In genomic region chr2:241146286-241146685, GRCh38 we compare ENCODE assay signal across 23 cellular contexts.
"Had no signal": no experiment of that assay in that cellular context is flagged by ENCODE, and none has a peak within 500 bp of the region (broad histone marks: within the 10 kb centered on the region; RNA-seq: fewer than 3 reads in every experiment).

No MANE protein-coding gene starts in this region.

- H3K27ac ChIP-seq: coronary artery, esophagus squamous epithelium, gastrocnemius medialis, left ventricle myocardium inferior, parathyroid adenoma, thoracic aorta, upper lobe of right lung had no signal

- DNase-seq: activated CD4-positive, alpha-beta T cell treated with anti-CD3 and anti-CD28 coated beads for 1 hour; activated CD4-positive, alpha-beta T cell treated with anti-CD3 and anti-CD28 coated beads, Interleukin-2, amount 50 U/mL, for 1 hour; activated CD8-positive, alpha-beta T cell treated with anti-CD3 and anti-CD28 coated beads, Interleukin-2, amount 10 ng/mL, durations not matched to agents 7 days and 5 days; activated naive CD4-positive, alpha-beta T cell; activated T-cell treated with anti-CD3 and anti-CD28 coated beads, Interleukin-2, amount 50 U/mL, for 1 hour; amniotic stem cell; cerebellar nuclear complex; esophagus squamous epithelium; gastrocnemius medialis; hypothalamus; left ventricle myocardium inferior; nephron progenitor cell; nucleus accumbens; right cardiac atrium; stimulated activated CD4-positive, alpha-beta T cell treated with anti-CD3 and anti-CD28 coated beads, Interleukin-4, amount 100 ng/mL, for 24 hours; stimulated activated naive CD4-positive, alpha-beta T cell treated with Interleukin-2 at 50 U/mL for 16 hours; upper lobe of right lung had no signal

- H3K4me3 ChIP-seq: coronary artery, esophagus squamous epithelium, gastrocnemius medialis, left ventricle myocardium inferior, thoracic aorta, upper lobe of right lung had no signal

- H3K27me3 Mint-ChIP-seq: activated naive CD8-positive, alpha-beta T cell had no signal

- H3K9me3 Mint-ChIP-seq: mesothelial cell of epicardium; nephron progenitor cell; T-helper 2 cell treated with Interferon-gamma antibody and Interleukin-4, amounts not matched to agents 5 μg/mL and 100 μg/mL, for 36 hours had no signal

- H3K27ac Mint-ChIP-seq: activated CD8-positive, alpha-beta T cell treated with anti-CD3 and anti-CD28 coated beads, Interleukin-2, amount 10 ng/mL, durations not matched to agents 7 days and 5 days; activated naive CD8-positive, alpha-beta T cell; mesothelial cell of epicardium; nephron progenitor cell; T-helper 2 cell treated with Interferon-gamma antibody and Interleukin-4, amounts not matched to agents 5 μg/mL and 100 μg/mL, for 36 hours had no signal

- H3K36me3 Mint-ChIP-seq: mesothelial cell of epicardium had no signal

- ATAC-seq: activated CD8-positive, alpha-beta T cell treated with anti-CD3 and anti-CD28 coated beads, Interleukin-2, amount 10 ng/mL, durations not matched to agents 7 days and 5 days; gastrocnemius medialis; right cardiac atrium; upper lobe of right lung had no signal

- H2AFZ ChIP-seq: parathyroid adenoma had no signal

- H3K27me3 ChIP-seq: esophagus squamous epithelium, gastrocnemius medialis, upper lobe of right lung had no signal

- H3K9me3 ChIP-seq: esophagus squamous epithelium, gastrocnemius medialis, left ventricle myocardium inferior, thoracic aorta, upper lobe of right lung had no signal

- H3K4me3 Mint-ChIP-seq: activated CD8-positive, alpha-beta T cell treated with anti-CD3 and anti-CD28 coated beads, Interleukin-2, amount 10 ng/mL, durations not matched to agents 7 days and 5 days; activated naive CD8-positive, alpha-beta T cell; mesothelial cell of epicardium; nephron progenitor cell; T-helper 2 cell treated with Interferon-gamma antibody and Interleukin-4, amounts not matched to agents 5 μg/mL and 100 μg/mL, for 36 hours had no signal

- H3K9ac ChIP-seq: parathyroid adenoma had no signal

- H3K36me3 ChIP-seq: gastrocnemius medialis, left ventricle myocardium inferior, thoracic aorta, upper lobe of right lung had no signal
